Comparison of ENCODE assay signal across 11 cellular contexts in the genomic region with DNA sequence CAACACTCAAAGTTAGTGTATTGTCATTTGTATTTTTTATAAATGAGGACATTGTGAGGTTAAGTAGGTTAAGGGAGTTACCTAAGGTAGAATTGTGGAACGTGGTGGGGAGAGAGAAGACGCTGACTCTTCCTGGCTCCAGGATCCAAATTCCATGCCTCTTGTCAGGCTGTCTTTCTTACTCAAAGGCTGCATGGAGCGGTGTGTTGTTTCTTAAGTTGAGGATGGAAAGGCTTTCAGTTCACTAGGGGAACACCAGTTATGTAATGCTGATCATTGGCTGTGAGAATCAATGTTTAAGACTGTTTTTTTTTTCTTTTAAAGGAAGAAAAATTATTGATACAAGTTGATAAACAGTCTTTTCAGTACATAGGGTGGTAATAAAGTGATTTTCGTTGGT. TPM values are rescaled to one million over a fixed set of nuclear protein-coding genes. Genes with fewer than 3 reads are reported as not detected.
DNase-seq lines count a peak whose midpoint lies in the region; ATAC-seq lines count a peak whose summit lies in the region.
"Had no signal": no experiment of that assay in that cellular context is flagged by ENCODE, and none has a peak within 500 bp of the region (broad histone marks: within the 10 kb centered on the region; RNA-seq: fewer than 3 reads in every experiment).

No MANE protein-coding gene starts in this region.

- peaks cover 11 to 24% of the 10 kb centered on the region in 2 donors for H3K36me3 Mint-ChIP-seq in CD4-positive, alpha-beta memory T cell
- peaks cover 37% of the 10 kb centered on the region for H3K36me3 Mint-ChIP-seq in activated CD8-positive, alpha-beta T cell treated with anti-CD3 and anti-CD28 coated beads, Interleukin-2, amount 10 ng/mL, durations not matched to agents 7 days and 5 days (ENCODE audit: low read depth)

- peaks cover 44 to 66% (median 58%) of the 10 kb centered on the region in 4 donors for H3K4me1 Mint-ChIP-seq in CD4-positive, alpha-beta memory T cell
- H3K4me1 Mint-ChIP-seq in activated CD8-positive, alpha-beta T cell treated with anti-CD3 and anti-CD28 coated beads, Interleukin-2, amount 10 ng/mL, durations not matched to agents 7 days and 5 days (ENCODE audit: low read depth): peaks cover 51% of the 10 kb centered on the region

- peaks cover 65% of the 10 kb centered on the region for H3K4me1 ChIP-seq in CD4-positive, alpha-beta memory T cell (ENCODE audit: insufficient read depth, low read length)
- H3K4me1 ChIP-seq in mucosa of stomach (ENCODE audit: control insufficient read depth, insufficient read depth, low read length): peaks cover 38% of the 10 kb centered on the region

- peak overlapping the region; percentile 50 for H3K9ac ChIP-seq in mucosa of stomach (ENCODE audit: low read length)

- H3K27me3 Mint-ChIP-seq in CD4-positive, alpha-beta memory T cell: no peaks in the 10 kb centered on the region
- no peaks in the 10 kb centered on the region for H3K27me3 Mint-ChIP-seq in activated CD8-positive, alpha-beta T cell treated with anti-CD3 and anti-CD28 coated beads, Interleukin-2, amount 10 ng/mL, durations not matched to agents 7 days and 5 days (ENCODE audit: low read depth)

- no peaks in the 10 kb centered on the region for H3K9me3 Mint-ChIP-seq in CD4-positive, alpha-beta memory T cell
- H3K9me3 Mint-ChIP-seq in activated CD8-positive, alpha-beta T cell treated with anti-CD3 and anti-CD28 coated beads, Interleukin-2, amount 10 ng/mL, durations not matched to agents 7 days and 5 days (ENCODE audit: insufficient read depth): no peaks in the 10 kb centered on the region

- no peaks in the 10 kb centered on the region for H3K36me3 ChIP-seq in CD4-positive, alpha-beta memory T cell (ENCODE audit: insufficient read depth, low read length)
- peaks cover 3% of the 10 kb centered on the region for H3K36me3 ChIP-seq in H7 (replicated peaks; ENCODE audit: control insufficient read depth, insufficient read depth, low read length)
- H3K36me3 ChIP-seq in mucosa of stomach (ENCODE audit: control insufficient read depth, insufficient read depth, low read length): no peaks in the 10 kb centered on the region

- H3K9me3 ChIP-seq in CD4-positive, alpha-beta memory T cell (ENCODE audit: control insufficient read depth in 1 of 2, low read length in 2 of 2): no peaks in the 10 kb centered on the region
- H3K9me3 ChIP-seq in mucosa of stomach (ENCODE audit: control insufficient read depth, low read length): no peaks in the 10 kb centered on the region

- POLR2A ChIA-PET in CD4-positive, alpha-beta memory T cell (lab: Charles Lee; ENCODE audit: partially characterized antibody): no interaction called here
- POLR2A ChIA-PET in activated CD8-positive, alpha-beta T cell treated with anti-CD3 and anti-CD28 coated beads, Interleukin-2, amount 10 ng/mL, durations not matched to agents 7 days and 5 days (lab: Charles Lee): interaction anchor here (1.2 kb wide), 1 partner anchor 59 kb away, joined by 4 read pairs; no protein-coding TSS in a partner anchor

- H3K4me3 ChIP-seq in CD4-positive, alpha-beta memory T cell (ENCODE audit: low read length in 2 of 2): no peak overlapping the region
- H3K4me3 ChIP-seq in H7 (ENCODE audit: insufficient read depth, low read depth, low read length) (no peak overlapping the region), mucosa of stomach (ENCODE audit: low read length) (no peak overlapping the region)

- H3K27me3 ChIP-seq in CD4-positive, alpha-beta memory T cell (ENCODE audit: insufficient read depth, low read length): no peaks in the 10 kb centered on the region
- H3K27me3 ChIP-seq in H7 (ENCODE audit: control insufficient read depth, insufficient read depth, low read length): no peaks in the 10 kb centered on the region
- H3K27me3 ChIP-seq in mucosa of stomach (ENCODE audit: control insufficient read depth, insufficient read depth, low read length): no peaks in the 10 kb centered on the region

- peak overlapping the region; percentile 44 to 95 (median 91) for H3K27ac Mint-ChIP-seq in CD4-positive, alpha-beta memory T cell
- H3K27ac Mint-ChIP-seq in activated CD8-positive, alpha-beta T cell treated with anti-CD3 and anti-CD28 coated beads, Interleukin-2, amount 10 ng/mL, durations not matched to agents 7 days and 5 days: no peak overlapping the region

- no peak for DNase-seq in CD4-positive, alpha-beta memory T cell
- DNase-seq in H7 (peak; percentile 21), NCI-H524 treated with DMSO at 0.1 percent for 48 hours (lab: John Stamatoyannopoulos, UW) (no peak), AG08396 (ENCODE audit: low spot score) (no peak), NCI-H1694 (lab: John Stamatoyannopoulos, UW) (no peak)
- no peak for DNase-seq in activated CD8-positive, alpha-beta T cell treated with anti-CD3 and anti-CD28 coated beads, Interleukin-2, amount 10 ng/mL, durations not matched to agents 7 days and 5 days
- DNase-seq: anterior cingulate cortex, DMS79 had no signal

- CTCF ChIA-PET in CD4-positive, alpha-beta memory T cell (lab: Charles Lee; ENCODE audit: partially characterized antibody): interaction anchor here (1.8 kb wide), 1 partner anchor 59 kb away, joined by 9 read pairs; no protein-coding TSS in a partner anchor
- CTCF ChIA-PET in activated CD8-positive, alpha-beta T cell treated with anti-CD3 and anti-CD28 coated beads, Interleukin-2, amount 10 ng/mL, durations not matched to agents 7 days and 5 days (lab: Charles Lee): interaction anchor here (1.0 to 1.2 kb wide), 3 partner anchors 58 to 77 kb away, joined by 3 to 7 read pairs (median 4); no protein-coding TSS in a partner anchor

- ATAC-seq in activated CD8-positive, alpha-beta T cell treated with anti-CD3 and anti-CD28 coated beads, Interleukin-2, amount 10 ng/mL, durations not matched to agents 7 days and 5 days: no peak
- ATAC-seq: sciatic nerve had no signal

- intact Hi-C loops in CD4-positive, alpha-beta memory T cell (cut with micrococcal nuclease): no loop called here

- H3K27ac ChIP-seq in CD4-positive, alpha-beta memory T cell (ENCODE audit: low read depth, low read length): peak overlapping the region; percentile 22

- H3K4me3 Mint-ChIP-seq in CD4-positive, alpha-beta memory T cell: peak overlapping the region in 7 of 8 donors; percentile 45 to 94 (median 74)
- peak overlapping the region; percentile 96 for H3K4me3 Mint-ChIP-seq in activated CD8-positive, alpha-beta T cell treated with anti-CD3 and anti-CD28 coated beads, Interleukin-2, amount 10 ng/mL, durations not matched to agents 7 days and 5 days

RNA-seq across cellular contexts. Expression of a gene that starts 2.9 kb away (rescaled TPM):
- total RNA-seq in CD4-positive, alpha-beta memory T cell: 10 to 100 TPM; 39.2 to 39.3 TPM
- polyA plus RNA-seq in CD4-positive, alpha-beta memory T cell: 100 to 1,000 TPM; 104 to 116 TPM
- 84.0 and 90.2 TPM in 2 replicates for total RNA-seq in H7 (2014; rRNA removed; shearing (Covaris generic))
- 10 to 100 TPM; 65.3 to 69.6 TPM for total RNA-seq in activated CD8-positive, alpha-beta T cell treated with anti-CD3 and anti-CD28 coated beads, Interleukin-2, amount 10 ng/mL, durations not matched to agents 7 days and 5 days

RNA-seq across cellular contexts. Expression of a gene that starts 19.1 kb away (rescaled TPM):
- total RNA-seq in CD4-positive, alpha-beta memory T cell: 1 to 10 TPM; 4.5 to 4.9 TPM
- polyA plus RNA-seq in CD4-positive, alpha-beta memory T cell: under 1 TPM in 1 of 2 donors, not detected in 1; 0.49 TPM
- total RNA-seq in H7 (2014; rRNA removed; shearing (Covaris generic)): 0.17 and 0.70 TPM in 2 replicates
- under 1 TPM; 0.08 to 0.34 TPM for total RNA-seq in activated CD8-positive, alpha-beta T cell treated with anti-CD3 and anti-CD28 coated beads, Interleukin-2, amount 10 ng/mL, durations not matched to agents 7 days and 5 days
- total RNA-seq: RPMI7951 had no signal

RNA-seq across cellular contexts. Expression of a gene that starts 59.4 kb away (rescaled TPM):
- total RNA-seq in CD4-positive, alpha-beta memory T cell: 10 to 100 TPM; 45.7 to 46.0 TPM
- 10 to 100 TPM; 47.5 to 52.8 TPM for polyA plus RNA-seq in CD4-positive, alpha-beta memory T cell
- total RNA-seq in H7 (2014; rRNA removed; shearing (Covaris generic)): 53.0 and 57.3 TPM in 2 replicates
- total RNA-seq in activated CD8-positive, alpha-beta T cell treated with anti-CD3 and anti-CD28 coated beads, Interleukin-2, amount 10 ng/mL, durations not matched to agents 7 days and 5 days: 10 to 100 TPM; 46.7 to 47.1 TPM
